33 cellular contexts compared by ENCODE assay signal in genomic region chr12:46711756-46712155, GRCh38.
DNase-seq lines count a peak whose midpoint lies in the region; ATAC-seq, FAIRE-seq and TF ChIP-seq lines count a peak whose summit lies in the region.
"Had no signal": no experiment of that assay in that cellular context is flagged by ENCODE, and none has a peak within 500 bp of the region (broad histone marks: within the 10 kb centered on the region; RNA-seq: fewer than 3 reads in every experiment).

No MANE protein-coding gene starts in this region.

- DNase-seq in AG09319 (ENCODE audit: extremely low read depth, low read depth) (peak; percentile 44), HFFc6 (peak; percentile 53), astrocyte (ENCODE audit: low read depth) (peak; percentile 23), fibroblast of peridontal ligament (ENCODE audit: extremely low read depth) (peak; percentile 87), T-helper 17 cell (no peak), mesothelial cell of epicardium (ENCODE audit: low spot score in 2 of 2, unreplicated experiment in 2 of 2) (no peak)
- no peak for DNase-seq in activated CD4-positive, alpha-beta T cell treated with anti-CD3 and anti-CD28 coated beads, Interleukin-2, amount 50 U/mL, for 4 hours
- DNase-seq: activated CD4-positive, alpha-beta T cell treated with anti-CD3 and anti-CD28 coated beads for 36 hours; activated T-cell treated with anti-CD3 and anti-CD28 coated beads for 4 hours; aorta; CD4-positive, alpha-beta memory T cell; central memory CD4-positive, alpha-beta T cell; islet precursor cell; left ventricle myocardium superior; mesendoderm; NCI-H1092; NCI-H1694 treated with DMSO at 0.1 percent for 48 hours; NCI-H446; NCI-H82; right lobe of liver; SHP77 treated with DMSO at 0.1 percent for 48 hours; stimulated activated CD4-positive, alpha-beta T cell treated with anti-CD3 and anti-CD28 coated beads, Interleukin-4, amount 100 ng/mL, for 24 hours; SW 1271; T-helper 9 cell; thyroid gland; uterus had no signal

- H4K20me1 ChIP-seq in astrocyte (ENCODE audit: insufficient read depth, low read length) = no peaks in the 10 kb centered on the region

- H3K27ac Mint-ChIP-seq in HFFc6 (no peak overlapping the region; the same call in 1 of the 2 replicates), astrocyte (ENCODE audit: unreplicated experiment) (no peak overlapping the region), T-helper 17 cell (no peak overlapping the region), mesothelial cell of epicardium (no peak overlapping the region)
- H3K27ac Mint-ChIP-seq: activated CD4-positive, alpha-beta T cell treated with anti-CD3 and anti-CD28 coated beads for 36 hours; activated naive CD4-positive, alpha-beta T cell treated with anti-CD3 and anti-CD28 coated beads, Interleukin-2, amount 50 U/mL, for 72 hours; CD4-positive, alpha-beta memory T cell had no signal

- H3K27ac ChIP-seq in astrocyte (ENCODE audit: low read depth, low read length) = no peak overlapping the region
- H3K27ac ChIP-seq: esophagus muscularis mucosa, right lobe of liver, thyroid gland, uterus had no signal

- no peak overlapping the region for H3K4me2 ChIP-seq in astrocyte (ENCODE audit: low read length)

- H2AFZ ChIP-seq in astrocyte (ENCODE audit: low read depth, low read length) = no peak overlapping the region

- H3K4me1 Mint-ChIP-seq in HFFc6 (ENCODE audit: low read depth) = peaks cover 12% of the 10 kb centered on the region
- no peaks in the 10 kb centered on the region for H3K4me1 Mint-ChIP-seq in astrocyte (ENCODE audit: low read depth, unreplicated experiment)
- no peaks in the 10 kb centered on the region for H3K4me1 Mint-ChIP-seq in T-helper 17 cell
- no peaks in the 10 kb centered on the region for H3K4me1 Mint-ChIP-seq in mesothelial cell of epicardium
- H3K4me1 Mint-ChIP-seq: activated CD4-positive, alpha-beta T cell treated with anti-CD3 and anti-CD28 coated beads for 36 hours; CD4-positive, alpha-beta memory T cell had no signal

- ATAC-seq in T-helper 17 cell (no peak), HG03139 (IDR thresholded peaks at IDR 0.05; ENCODE audit: unreplicated experiment) (no peak)
- ATAC-seq: activated CD4-positive, alpha-beta T cell treated with anti-CD3 and anti-CD28 coated beads for 36 hours; activated naive CD4-positive, alpha-beta T cell treated with anti-CD3 and anti-CD28 coated beads, Interleukin-2, amount 50 U/mL, for 72 hours; HCT116; left ventricle myocardium superior had no signal

- no peak for FAIRE-seq in astrocyte (lab: Jason Lieb, UNC)
- FAIRE-seq: D721Med, GM12891, RCC 7860 had no signal

- no peaks in the 10 kb centered on the region for H3K79me2 ChIP-seq in astrocyte (ENCODE audit: insufficient read depth, low read length)

- H3K27me3 ChIP-seq in astrocyte (ENCODE audit: insufficient read depth, low read length) = no peaks in the 10 kb centered on the region
- H3K27me3 ChIP-seq: esophagus muscularis mucosa, right lobe of liver, thyroid gland, uterus had no signal

- TF ChIP-seq CTCF in AG09319 (IDR thresholded peaks at IDR 0.05; ENCODE audit: low read depth, low read length) = no peak
- no peak for TF ChIP-seq CTCF in HFFc6 (IDR thresholded peaks at IDR 0.05)
- no peak for TF ChIP-seq CTCF in astrocyte (IDR thresholded peaks at IDR 0.05; ENCODE audit: insufficient read depth, low read depth, low read length)
- TF ChIP-seq CTCF in mesothelial cell of epicardium (IDR thresholded peaks at IDR 0.05; ENCODE audit: unreplicated experiment) = no peak

- H3K4me1 ChIP-seq in astrocyte (ENCODE audit: insufficient read depth, low read length) = no peaks in the 10 kb centered on the region
- H3K4me1 ChIP-seq: esophagus muscularis mucosa, right lobe of liver, thyroid gland, uterus had no signal

- no peak overlapping the region for H3K4me3 ChIP-seq in astrocyte (ENCODE audit: insufficient read depth, low read depth, low read length)
- H3K4me3 ChIP-seq: esophagus muscularis mucosa, right lobe of liver, thyroid gland, uterus had no signal

- H3K9ac ChIP-seq in astrocyte (ENCODE audit: low read length) = no peak overlapping the region

- no peaks in the 10 kb centered on the region for H3K36me3 ChIP-seq in astrocyte (ENCODE audit: insufficient read depth, low read length)
- H3K36me3 ChIP-seq: esophagus muscularis mucosa, right lobe of liver, thyroid gland, uterus had no signal

- H3K9me3 Mint-ChIP-seq in HFFc6 (no peaks in the 10 kb centered on the region), astrocyte (ENCODE audit: unreplicated experiment) (peaks cover 6% of the 10 kb centered on the region), mesothelial cell of epicardium (peaks cover 27% of the 10 kb centered on the region)

- H3K27me3 Mint-ChIP-seq in HFFc6 (ENCODE audit: insufficient read depth) (no peaks in the 10 kb centered on the region; the same call in 1 of the 2 replicates), astrocyte (ENCODE audit: low read depth, unreplicated experiment) (no peaks in the 10 kb centered on the region), T-helper 17 cell (peaks cover 16% of the 10 kb centered on the region), mesothelial cell of epicardium (ENCODE audit: low read depth) (no peaks in the 10 kb centered on the region)

- no peak overlapping the region for H3K4me3 Mint-ChIP-seq in HFFc6
- H3K4me3 Mint-ChIP-seq in astrocyte (ENCODE audit: unreplicated experiment) = no peak overlapping the region
- no peak overlapping the region for H3K4me3 Mint-ChIP-seq in T-helper 17 cell
- no peak overlapping the region for H3K4me3 Mint-ChIP-seq in mesothelial cell of epicardium
- H3K4me3 Mint-ChIP-seq: activated CD4-positive, alpha-beta T cell treated with anti-CD3 and anti-CD28 coated beads for 36 hours; CD4-positive, alpha-beta memory T cell had no signal

- H3K9me3 ChIP-seq in astrocyte (ENCODE audit: insufficient read depth, low read depth, low read length) (no peaks in the 10 kb centered on the region), T-helper 17 cell (ENCODE audit: control insufficient read depth, low read length, poor library complexity, severe bottlenecking) (no peaks in the 10 kb centered on the region)
- H3K9me3 ChIP-seq: esophagus muscularis mucosa, right lobe of liver, thyroid gland, uterus had no signal

- H3K36me3 Mint-ChIP-seq in HFFc6 (ENCODE audit: low read depth) (no peaks in the 10 kb centered on the region), astrocyte (ENCODE audit: low read depth, unreplicated experiment) (no peaks in the 10 kb centered on the region), T-helper 17 cell (ENCODE audit: low read depth) (peaks cover 2% of the 10 kb centered on the region), mesothelial cell of epicardium (no peaks in the 10 kb centered on the region)

Comparison
In these comparisons a context has a peak if more than half of its experiments do, and no peak if none do; other contexts are left out.
1. DNase-seq: peak in AG09319 (single experiment), HFFc6 (single experiment), astrocyte (single experiment) and fibroblast of peridontal ligament (single experiment); none in T-helper 17 cell (0 of 3), mesothelial cell of epicardium (0 of 2) and activated CD4-positive, alpha-beta T cell treated with anti-CD3 and anti-CD28 coated beads, Interleukin-2, amount 50 U/mL, for 4 hours (0 of 2).